ENCODE assay signal across 8 cellular contexts in genomic region chr15:78872155-78872971, GRCh38. TPM values are rescaled to one million over a fixed set of nuclear protein-coding genes. Genes with fewer than 3 reads are reported as not detected.
A peak's percentile ranks its signal among the peaks of the same experiment; 100 is the strongest.
DNase-seq lines count a peak whose midpoint lies in the region; ATAC-seq, FAIRE-seq and TF ChIP-seq lines count a peak whose summit lies in the region.

Gene MORF4L1, plus strand, starts transcription at chr15:78872890. Its CDS starts 128 bp downstream, at chr15:78873018.

- intact Hi-C loops in activated CD4-positive, alpha-beta memory T cell treated with anti-CD3 and anti-CD28 coated beads for 36 hours (cut with micrococcal nuclease) = loop anchor here (2.0 to 10.0 kb wide), 5 partner anchors 66 to 1102 kb away; partner anchors contain the start of genes BCL2A1, IREB2 and TMED3
- intact Hi-C loops in HepG2 (cut with micrococcal nuclease; ENCODE audit: unreplicated experiment) = no loop called here

- H3K27me3 ChIP-seq in BLaER1 treated with 17β-estradiol and CSF1 and Interleukin-3, amounts not matched to agents 10 nM and 100 nM = no peaks in the 10 kb centered on the region
- H3K27me3 ChIP-seq in HL-60 (ENCODE audit: insufficient read depth, poor library complexity, severe bottlenecking) (no peaks in the 10 kb centered on the region), HepG2 (ENCODE audit: control insufficient read depth in 1 of 2, insufficient read depth in 2 of 2, low read length in 2 of 2) (peaks cover 0 to 5% of the 10 kb centered on the region in 2 experiments; a peak in 2 of 5 replicates)

- H3K4me1 ChIP-seq in BLaER1 treated with 17β-estradiol and CSF1 and Interleukin-3, amounts not matched to agents 10 nM and 100 nM = peaks cover 32 to 38% (median 35%) of the 10 kb centered on the region in 10 experiments
- peaks cover 47% of the 10 kb centered on the region for H3K4me1 ChIP-seq in HepG2 (ENCODE audit: insufficient read depth, low read length)

- FAIRE-seq in HepG2 (lab: Jason Lieb, UNC) = peak; percentile 53

- POLR2A ChIA-PET in activated CD4-positive, alpha-beta memory T cell treated with anti-CD3 and anti-CD28 coated beads for 36 hours (lab: Charles Lee) = interaction anchor here (1.0 to 1.6 kb wide), 3 partner anchors 12 to 35 kb away, joined by 4 to 12 read pairs (median 4); no protein-coding TSS in a partner anchor
- POLR2A ChIA-PET in HepG2 (lab: Yijun Ruan, JAX) = interaction anchor here (0.6 to 3.1 kb wide), 8 partner anchors 10 to 741 kb away, joined by 3 to 10 read pairs (median 3); partner anchors contain the start of gene CIB2

- TF ChIP-seq CTCF in HL-60 (IDR thresholded peaks at IDR 0.05; ENCODE audit: insufficient read depth, low read length) (no peak), HepG2 (CRISPR knock-in tag; IDR thresholded peaks at IDR 0.05) (no peak)

- TF ChIP-seq RAD21 in HepG2 (CRISPR knock-in tag; IDR thresholded peaks at IDR 0.05) = no peak

- peaks cover 29% of the 10 kb centered on the region for H3K4me1 Mint-ChIP-seq in activated CD4-positive, alpha-beta memory T cell treated with anti-CD3 and anti-CD28 coated beads for 36 hours (ENCODE audit: low read depth)

- H3K36me3 Mint-ChIP-seq in activated CD4-positive, alpha-beta memory T cell treated with anti-CD3 and anti-CD28 coated beads for 36 hours = peaks cover 18% of the 10 kb centered on the region

- no peaks in the 10 kb centered on the region for H3K9me3 ChIP-seq in BLaER1 treated with 17β-estradiol and CSF1 and Interleukin-3, amounts not matched to agents 10 nM and 100 nM (replicated peaks in 1 of 11)
- H3K9me3 ChIP-seq in HepG2 (ENCODE audit: low read length) = no peaks in the 10 kb centered on the region

- peak within 1 kb of the TSS; percentile 66 to 99 (median 96) for H3K4me3 ChIP-seq in BLaER1 treated with 17β-estradiol and CSF1 and Interleukin-3, amounts not matched to agents 10 nM and 100 nM
- peak within 1 kb of the TSS; percentile 63 for H3K4me3 ChIP-seq in HL-60 (replicated peaks; ENCODE audit: insufficient read depth, low read length)
- H3K4me3 ChIP-seq in HepG2 (replicated peaks in 1 of 3; ENCODE audit: insufficient read depth in 1 of 3, low read depth in 2 of 3, low read length in 3 of 3) = peak within 1 kb of the TSS; percentile 97 to 100 (median 100)

- peak within 1 kb of the TSS; percentile 98 to 100 (median 100) for H3K9ac ChIP-seq in BLaER1 treated with 17β-estradiol and CSF1 and Interleukin-3, amounts not matched to agents 10 nM and 100 nM
- peak within 1 kb of the TSS; percentile 100 for H3K9ac ChIP-seq in HepG2 (ENCODE audit: insufficient read depth, low read depth, low read length)

- peak within 1 kb of the TSS; percentile 90 for H2AFZ ChIP-seq in HepG2 (ENCODE audit: low read length)

- peak within 1 kb of the TSS; percentile 85 to 99 (median 89) for H3K4me2 ChIP-seq in BLaER1 treated with 17β-estradiol and CSF1 and Interleukin-3, amounts not matched to agents 10 nM and 100 nM
- peak within 1 kb of the TSS; percentile 89 for H3K4me2 ChIP-seq in HepG2 (ENCODE audit: low read depth, low read length)

- peaks cover 49% of the 10 kb centered on the region for H3K79me2 ChIP-seq in HepG2 (ENCODE audit: insufficient read depth, low read length)

- H3K4me3 Mint-ChIP-seq in activated CD4-positive, alpha-beta memory T cell treated with anti-CD3 and anti-CD28 coated beads for 36 hours = peak within 1 kb of the TSS; percentile 90

- in situ Hi-C loops in HepG2 (cut with HindIII; ENCODE audit: extremely low pct_ligation_motif_present, low pct_unique_long_range_greater_than_20kb) = no loop called here

- peak; percentile 68 to 96 for DNase-seq in HL-60 (ENCODE audit: low read depth in 1 of 2, low spot score in 1 of 2)
- peak; percentile 87 for DNase-seq in NCI-H82 treated with DMSO at 0.1 percent for 48 hours (lab: John Stamatoyannopoulos, UW; ENCODE audit: unreplicated experiment)
- peak; percentile 98 for DNase-seq in activated CD4-positive, alpha-beta memory T cell treated with anti-CD3 and anti-CD28 coated beads for 36 hours
- peak; percentile 97 for DNase-seq in dermis blood vessel endothelial cell
- DNase-seq in HepG2 (ENCODE audit: low spot score) = peak; percentile 88
- DNase-seq in stimulated activated CD4-positive, alpha-beta T cell treated with anti-CD3 and anti-CD28 coated beads, Interleukin-2, amount 100 ng/mL, for 4 hours (ENCODE audit: low read depth) = peak; percentile 93

- 0 out of 4 replicates have a peak, but pooled peaks of 1 of the 2 experiments have one; percentile 4 for TF ChIP-seq POLR2A in HepG2 (IDR thresholded peaks at IDR 0.05; ENCODE audit: insufficient read depth in 1 of 2, low read depth in 2 of 2, low read length in 2 of 2)

- H3K27ac ChIP-seq in BLaER1 treated with 17β-estradiol and CSF1 and Interleukin-3, amounts not matched to agents 10 nM and 100 nM = peak within 1 kb of the TSS; percentile 98 to 100 (median 100)
- peak within 1 kb of the TSS; percentile 100 for H3K27ac ChIP-seq in HL-60 (replicated peaks)
- H3K27ac ChIP-seq in HepG2 (ENCODE audit: extremely low read length, insufficient read depth, low read length) = peak within 1 kb of the TSS; percentile 100

- WGBS in HepG2 (ENCODE audit: low lambda C conversion rate) = 24% methylated on average over 35 of the region's 52 CpGs

- TSS peak; percentile 68 for BruUV-seq in HepG2 (replicated peaks; lab: Mats Ljungman, UMichigan)

- no peaks in the 10 kb centered on the region for H3K9me3 Mint-ChIP-seq in activated CD4-positive, alpha-beta memory T cell treated with anti-CD3 and anti-CD28 coated beads for 36 hours

- peaks cover 38 to 39% (median 38%) of the 10 kb centered on the region in 11 experiments for H4K20me1 ChIP-seq in BLaER1 treated with 17β-estradiol and CSF1 and Interleukin-3, amounts not matched to agents 10 nM and 100 nM
- peaks cover 39% of the 10 kb centered on the region for H4K20me1 ChIP-seq in HepG2 (ENCODE audit: insufficient read depth, low read length)

- H3K36me3 ChIP-seq in BLaER1 treated with 17β-estradiol and CSF1 and Interleukin-3, amounts not matched to agents 10 nM and 100 nM = peaks cover 0 to 7% (median 0%) of the 10 kb centered on the region in 11 experiments; a peak in 3 of 22 replicates
- H3K36me3 ChIP-seq in HepG2 (replicated peaks in 1 of 2; ENCODE audit: control insufficient read depth in 1 of 2, insufficient read depth in 2 of 2, low read length in 2 of 2) = no peaks in the 10 kb centered on the region

- TF ChIP-seq EP300 in HepG2 (IDR thresholded peaks at IDR 0.05; ENCODE audit: low read depth in 2 of 2, low read length in 2 of 2) = no peak
- no peak for TF ChIP-seq EP300 in HepG2 (CRISPR knock-in tag; IDR thresholded peaks at IDR 0.05; ENCODE audit: borderline replicate concordance)

- H3K27me3 Mint-ChIP-seq in activated CD4-positive, alpha-beta memory T cell treated with anti-CD3 and anti-CD28 coated beads for 36 hours = no peaks in the 10 kb centered on the region

- CTCF ChIA-PET in activated CD4-positive, alpha-beta memory T cell treated with anti-CD3 and anti-CD28 coated beads for 36 hours (lab: Charles Lee) = interaction anchor here (0.6 to 2.9 kb wide), 4 partner anchors 9 to 65 kb away, joined by 3 to 16 read pairs (median 5); partner anchors contain the start of gene ADAMTS7
- CTCF ChIA-PET in HepG2 (lab: Yijun Ruan, JAX; ENCODE audit: low intra/inter-chr PET ratio, low total read pairs) = no interaction called here

- ATAC-seq in GM19463 (IDR thresholded peaks at IDR 0.05; ENCODE audit: unreplicated experiment) = peak; percentile 85
- peak; percentile 95 for ATAC-seq in HepG2

- peak within 1 kb of the TSS; percentile 99 for H3K27ac Mint-ChIP-seq in activated CD4-positive, alpha-beta memory T cell treated with anti-CD3 and anti-CD28 coated beads for 36 hours

TF ChIP-seq in HepG2, 621 proteins besides CTCF, POLR2A, EP300 and RAD21 (continues in another document):
- TF ChIP-seq BRD4 (CRISPR knock-in tag; IDR thresholded peaks at IDR 0.05) = 0 out of 2 replicates have a peak, but pooled peaks have one; percentile 12
- no peak for TF ChIP-seq ZNF276 (CRISPR knock-in tag; IDR thresholded peaks at IDR 0.05; ENCODE audit: low read depth)

RNA-seq across cellular contexts. Expression of gene MORF4L1, which starts in this region (rescaled TPM):
- 100 to 1,000 TPM; 262 TPM for total RNA-seq in activated CD4-positive, alpha-beta memory T cell treated with anti-CD3 and anti-CD28 coated beads for 36 hours
- total RNA-seq in dermis blood vessel endothelial cell (410 and 468 TPM in 2 replicates), HepG2 (2016; rRNA removed; fragmentation: Illumina TruSeq; extraction: Trizol) (218 and 361 TPM in 2 replicates)
- total RNA-seq in HepG2 (2016; cell fraction: cytosol; rRNA removed; fragmentation: Illumina TruSeq; extraction: Trizol; ENCODE audit: low read depth) = 66.4 and 72.5 TPM in 2 replicates
- 223 and 347 TPM in 2 replicates for total RNA-seq in HepG2 (2016; cell fraction: insoluble cytoplasmic fraction; rRNA removed; fragmentation: Illumina TruSeq; extraction: Trizol)
- total RNA-seq in HepG2 (2016; cell fraction: membrane; rRNA removed; fragmentation: Illumina TruSeq; extraction: Trizol) = 116 and 131 TPM in 2 replicates
- 154 and 168 TPM in 2 replicates for total RNA-seq in HepG2 (2016; cell fraction: nucleus; rRNA removed; fragmentation: Illumina TruSeq; extraction: Trizol)
- polyA plus RNA-seq in HepG2 (2011; rRNA removed) = 182 and 219 TPM in 2 replicates
- polyA plus RNA-seq in HepG2 (2011; cell fraction: cytosol; rRNA removed) = 86.8 and 139 TPM in 2 replicates
- polyA plus RNA-seq in HepG2 (2011; cell fraction: nucleus; rRNA removed) = 33.5 and 47.3 TPM in 2 replicates
- polyA plus RNA-seq in HepG2 (2012) = 278 and 287 TPM in 2 replicates
- 106 and 118 TPM in 2 replicates for polyA plus RNA-seq in HepG2 (2016; cell fraction: cytosol; fragmentation: Illumina TruSeq; extraction: Trizol; ENCODE audit: low read depth)
- 520 and 546 TPM in 2 replicates for polyA plus RNA-seq in HepG2 (2016; cell fraction: insoluble cytoplasmic fraction; fragmentation: Illumina TruSeq; extraction: Trizol; ENCODE audit: low read depth)
- 179 and 180 TPM in 2 replicates for polyA plus RNA-seq in HepG2 (2016; cell fraction: membrane; fragmentation: Illumina TruSeq; extraction: Trizol; ENCODE audit: low read depth)
- 220 and 225 TPM in 2 replicates for polyA plus RNA-seq in HepG2 (2016; cell fraction: nucleus; fragmentation: Illumina TruSeq; extraction: Trizol; ENCODE audit: insufficient read depth, low read depth)
- polyA minus RNA-seq in HepG2 (2011; rRNA and poly(A)+ RNA removed; ENCODE audit: low replicate concordance) = 31.6 and 63.1 TPM in 2 replicates
- polyA minus RNA-seq in HepG2 (2011; cell fraction: cytosol; rRNA and poly(A)+ RNA removed) = 79.8 and 80.8 TPM in 2 replicates
- 155 and 159 TPM in 2 replicates for polyA minus RNA-seq in HepG2 (2011; cell fraction: nucleus; rRNA and poly(A)+ RNA removed)

Comparison
In these comparisons a context has a peak if more than half of its experiments do, and no peak if none do; other contexts are left out.
1. Peak in every context shown above with its lines: DNase-seq, ATAC-seq, H3K4me3 ChIP-seq and H3K27ac ChIP-seq.